Comparison of ENCODE assay signal across 24 cellular contexts in genomic region chr11:1440066-1440465, GRCh38. TPM values are rescaled to one million over a fixed set of nuclear protein-coding genes. Genes with fewer than 3 reads are reported as not detected.
A peak's percentile ranks its signal among the peaks of the same experiment; 100 is the strongest.
DNase-seq lines count a peak whose midpoint lies in the region; ATAC-seq, FAIRE-seq and TF ChIP-seq lines count a peak whose summit lies in the region.
"Had no signal": no experiment of that assay in that cellular context is flagged by ENCODE, and none has a peak within 500 bp of the region (broad histone marks: within the 10 kb centered on the region; RNA-seq: fewer than 3 reads in every experiment).

No MANE protein-coding gene starts in this region.

- DNase-seq in H1 (ENCODE audit: low read depth in 1 of 2, low spot score in 2 of 2) (no peak), mesenchymal stem cell (no peak), A172 (ENCODE audit: low spot score) (no peak), heart left ventricle (no peak), DMS53 treated with DMSO at 0.1 percent for 48 hours (lab: John Stamatoyannopoulos, UW; ENCODE audit: unreplicated experiment) (no peak)
- DNase-seq: ACHN; BE2C; C1 segment of cervical spinal cord; CD4-positive, alpha-beta memory T cell; CD4-positive, CD25-positive, alpha-beta regulatory T cell; CD8-positive, alpha-beta memory T cell; COR-L47; DMS 273 treated with DMSO at 0.1 percent for 48 hours; DMS153; DMS53; DMS79 treated with DMSO at 0.1 percent for 48 hours; GF-D8 had no signal

- no peak overlapping the region for H3K18ac ChIP-seq in H1 (ENCODE audit: extremely low read depth, low read length)
- no peak overlapping the region for H3K18ac ChIP-seq in mesenchymal stem cell (ENCODE audit: low read depth in 1 of 2, low read length in 2 of 2)

- H3K4me3 ChIP-seq in BLaER1 = no peak overlapping the region
- no peak overlapping the region for H3K4me3 ChIP-seq in H1 (ENCODE audit: extremely low read depth in 1 of 4, insufficient read depth in 2 of 4, low read depth in 3 of 4, low read length in 4 of 4)
- no peak overlapping the region for H3K4me3 ChIP-seq in mesenchymal stem cell (ENCODE audit: insufficient read depth in 1 of 2, low read depth in 1 of 2, low read length in 2 of 2)
- no peak overlapping the region for H3K4me3 ChIP-seq in heart left ventricle

- H4K91ac ChIP-seq in H1 (replicated peaks; ENCODE audit: insufficient read length, low read length) = no peak overlapping the region
- peak overlapping the region; percentile 4 for H4K91ac ChIP-seq in mesenchymal stem cell (ENCODE audit: low read length)

- no peak for TF ChIP-seq EP300 in H1 (IDR thresholded peaks at IDR 0.05; ENCODE audit: borderline replicate concordance in 1 of 2, low read depth in 2 of 2, low read length in 2 of 2)

- no peak overlapping the region for H2BK120ac ChIP-seq in H1 (replicated peaks; ENCODE audit: low read depth, low read length)
- H2BK120ac ChIP-seq in mesenchymal stem cell (ENCODE audit: low read depth, low read length) = no peak overlapping the region

- H3K14ac ChIP-seq in H1 (ENCODE audit: insufficient read length) (no peak overlapping the region), mesenchymal stem cell (ENCODE audit: low read length in 2 of 2) (peak overlapping the region in 1 of 2 experiments; percentile 48)

- H3K4ac ChIP-seq in H1 (replicated peaks; ENCODE audit: insufficient read length, low read depth, low read length) (no peak overlapping the region), mesenchymal stem cell (ENCODE audit: low read depth in 1 of 2, low read length in 2 of 2) (peak overlapping the region in 1 of 2 experiments; percentile 51)

- H2BK12ac ChIP-seq in H1 (ENCODE audit: low read depth, low read length) (no peak overlapping the region), mesenchymal stem cell (ENCODE audit: low read length in 2 of 2) (peak overlapping the region in 1 of 2 experiments; percentile 32)

- no peak overlapping the region for H2BK5ac ChIP-seq in H1 (ENCODE audit: low read depth, low read length)
- H2BK5ac ChIP-seq in mesenchymal stem cell (ENCODE audit: low read depth, low read length, poor library complexity, severe bottlenecking) = no peak overlapping the region

- intact Hi-C loops in heart left ventricle (cut with DNase I) = no loop called here

- H4K20me1 ChIP-seq in BLaER1 = 0 out of 2 replicates have a peak, but pooled peaks cover 12% of the 10 kb centered on the region
- peaks cover 6 to 18% of the 10 kb centered on the region in 2 experiments for H4K20me1 ChIP-seq in H1 (replicated peaks in 1 of 2; ENCODE audit: control insufficient read depth in 1 of 2, insufficient read depth in 2 of 2, low read length in 2 of 2)

- no peaks in the 10 kb centered on the region for H3K27me3 ChIP-seq in BLaER1
- H3K27me3 ChIP-seq in H1 (replicated peaks in 1 of 4; ENCODE audit: control insufficient read depth in 3 of 4, extremely low read depth in 1 of 4, insufficient read depth in 3 of 4, low read length in 3 of 4) = no peaks in the 10 kb centered on the region
- peaks cover 6 to 12% of the 10 kb centered on the region in 2 experiments for H3K27me3 ChIP-seq in mesenchymal stem cell (ENCODE audit: control insufficient read depth in 1 of 2, insufficient read depth in 1 of 2, low read length in 2 of 2)
- H3K27me3 ChIP-seq in heart left ventricle = peaks cover 0 to 5% (median 0%) of the 10 kb centered on the region in 9 donors
- H3K27me3 ChIP-seq: BE2C had no signal

- no peak overlapping the region for H2BK20ac ChIP-seq in H1 (ENCODE audit: low read length)

- H4K5ac ChIP-seq in H1 (ENCODE audit: insufficient read length, low read depth, low read length) = no peak overlapping the region

- no peaks in the 10 kb centered on the region for H3K79me2 ChIP-seq in H1 (ENCODE audit: control insufficient read depth in 1 of 2, insufficient read depth in 2 of 2, low read length in 2 of 2)

- CTCF ChIA-PET in H1 (lab: Charles Lee; ENCODE audit: partially characterized antibody) = interaction anchor here (0.8 to 0.9 kb wide), 2 partner anchors 19 to 31 kb away, joined by 3 read pairs; no protein-coding TSS in a partner anchor

- WGBS in H1 (ENCODE audit: extremely low coverage in 1 of 2, insufficient coverage in 1 of 2, insufficient read length in 1 of 2, insufficient replicate concordance in 2 of 2, low coverage in 1 of 2, low lambda C conversion rate in 2 of 2, missing lambda C conversion rate in 1 of 2), 2 experiments = 93% methylated on average over 9 of the region's 11 CpGs; no CpG with 5 or more reads in 1 of the 2 experiments
- 80% methylated on average over 11 of the region's 11 CpGs for WGBS in mesenchymal stem cell
- WGBS in heart left ventricle, 4 donors = 77 to 87% (median 85%) methylated on average over 7 to 11 of the region's 11 CpGs

- no peak for ATAC-seq in heart left ventricle

- H3K27ac ChIP-seq in BLaER1 (0 out of 2 replicates have a peak overlapping the region, but pooled peaks have one; percentile 9), H1 (ENCODE audit: low read depth, low read length) (no peak overlapping the region), mesenchymal stem cell (ENCODE audit: low read length, poor library complexity, severe bottlenecking) (no peak overlapping the region), heart left ventricle (no peak overlapping the region)
- H3K27ac ChIP-seq: 22Rv1 had no signal

- H2AFZ ChIP-seq in H1 (ENCODE audit: low read length) = no peak overlapping the region
- H2AFZ ChIP-seq in mesenchymal stem cell (ENCODE audit: low read depth, low read length) = no peak overlapping the region

- TF ChIP-seq CTCF in H1 (IDR thresholded peaks at IDR 0.05; ENCODE audit: control extremely low read depth in 1 of 3, insufficient read depth in 1 of 3, low read depth in 1 of 3, low read length in 3 of 3) (no peak), heart left ventricle (IDR thresholded peaks at IDR 0.05) (no peak)

- H3K4me2 ChIP-seq in BLaER1 (peak overlapping the region; percentile 62), H1 (ENCODE audit: insufficient read depth in 1 of 2, low read depth in 2 of 2, low read length in 2 of 2) (no peak overlapping the region), mesenchymal stem cell (ENCODE audit: low read length, poor library complexity, severe bottlenecking) (no peak overlapping the region)

- H3K4me1 ChIP-seq in BLaER1 (peaks cover 35% of the 10 kb centered on the region), H1 (replicated peaks in 1 of 4; ENCODE audit: control insufficient read depth in 3 of 4, insufficient read depth in 4 of 4, low read length in 3 of 4) (peaks cover 0 to 16% (median 9%) of the 10 kb centered on the region in 4 experiments; a peak in 6 of 7 replicates), mesenchymal stem cell (ENCODE audit: control insufficient read depth, insufficient read depth, low read depth, low read length) (peaks cover 18% of the 10 kb centered on the region), heart left ventricle (peaks cover 0 to 37% (median 11%) of the 10 kb centered on the region in 12 donors)

- H3K9ac ChIP-seq in BLaER1 = 0 out of 2 replicates have a peak overlapping the region, but pooled peaks have one; percentile 15
- H3K9ac ChIP-seq in H1 (replicated peaks in 1 of 4; ENCODE audit: extremely low read depth in 1 of 4, low read depth in 3 of 4, low read length in 3 of 4) = no peak overlapping the region
- no peak overlapping the region for H3K9ac ChIP-seq in mesenchymal stem cell (ENCODE audit: low read length)

- H3K36me3 ChIP-seq in BLaER1 = no peaks in the 10 kb centered on the region
- peaks cover 0 to 14% (median 2%) of the 10 kb centered on the region in 4 experiments; a peak in 4 of 8 replicates for H3K36me3 ChIP-seq in H1 (ENCODE audit: control insufficient read depth in 2 of 4, insufficient read depth in 4 of 4, low read length in 3 of 4)
- no peaks in the 10 kb centered on the region for H3K36me3 ChIP-seq in mesenchymal stem cell (ENCODE audit: control insufficient read depth in 1 of 2, insufficient read depth in 2 of 2, low read depth in 1 of 2, low read length in 2 of 2)
- no peaks in the 10 kb centered on the region for H3K36me3 ChIP-seq in heart left ventricle
- H3K36me3 ChIP-seq: BE2C had no signal

- H3K9me3 ChIP-seq in BLaER1 = no peaks in the 10 kb centered on the region
- no peaks in the 10 kb centered on the region for H3K9me3 ChIP-seq in H1 (ENCODE audit: insufficient read depth in 2 of 2, low read depth in 1 of 2, low read length in 1 of 2)
- no peaks in the 10 kb centered on the region for H3K9me3 ChIP-seq in mesenchymal stem cell (ENCODE audit: control insufficient read depth, low read length)
- H3K9me3 ChIP-seq in heart left ventricle = no peaks in the 10 kb centered on the region
- H3K9me3 ChIP-seq: BE2C had no signal

- H3K23me2 ChIP-seq in H1 (ENCODE audit: low read depth, low read length) = no peaks in the 10 kb centered on the region

- H3K23ac ChIP-seq in H1 (ENCODE audit: insufficient read length) (no peak overlapping the region), mesenchymal stem cell (ENCODE audit: low read length in 2 of 2) (no peak overlapping the region)

- H4K8ac ChIP-seq in H1 (ENCODE audit: extremely low read depth, insufficient read depth, low read length) (peak overlapping the region; percentile 35; the same call in 1 of the 2 replicates), mesenchymal stem cell (ENCODE audit: low read length) (no peak overlapping the region)

- no peak overlapping the region for H2BK15ac ChIP-seq in H1 (ENCODE audit: low read length)
- H2BK15ac ChIP-seq in mesenchymal stem cell (ENCODE audit: low read depth, poor library complexity, severe bottlenecking) = no peak overlapping the region

- no peak for FAIRE-seq in H1 (lab: Jason Lieb, UNC)
- FAIRE-seq: A204.1, G401.6, GM12891, GM19239 had no signal

- POLR2A ChIA-PET in H1 (lab: Charles Lee; ENCODE audit: partially characterized antibody) = no interaction called here

- H2AK5ac ChIP-seq in H1 (ENCODE audit: low read depth, low read length) (no peak overlapping the region), mesenchymal stem cell (ENCODE audit: low read length, severe bottlenecking) (no peak overlapping the region)

- no peak for TF ChIP-seq POLR2A in H1 (IDR thresholded peaks at IDR 0.05; ENCODE audit: control extremely low read depth in 1 of 2, low read depth in 2 of 2, low read length in 2 of 2)
- no peak for TF ChIP-seq POLR2A in heart left ventricle (IDR thresholded peaks at IDR 0.05)

- no peak for TF ChIP-seq RAD21 in H1 (IDR thresholded peaks at IDR 0.05 in 1 of 2, conservative IDR thresholded peaks at IDR 0.05 in 1 of 2; ENCODE audit: low read depth in 2 of 2, low read length in 2 of 2)

- H3K79me1 ChIP-seq in H1 (ENCODE audit: low read depth, low read length) = no peaks in the 10 kb centered on the region; the same call in 1 of the 2 replicates
- no peaks in the 10 kb centered on the region for H3K79me1 ChIP-seq in mesenchymal stem cell (replicated peaks; ENCODE audit: low read length, poor library complexity, severe bottlenecking)

- H3K56ac ChIP-seq in H1 (replicated peaks; ENCODE audit: insufficient read length, low read depth, low read length) = no peak overlapping the region

RNA-seq across cellular contexts. Expression of gene MOB2, which starts 46.5 kb away (rescaled TPM):
- 18.3 and 18.6 TPM in 2 replicates for total RNA-seq in H1 (2021; fragmentation: NEBNext Ultra II Directional; extraction: Animal tissue kit (Norgen Biotek cat#: 25700))
- 28.2 and 28.5 TPM in 2 replicates for polyA plus RNA-seq in H1 (2011; rRNA removed)
- 37.2 TPM for polyA plus RNA-seq in H1 (2011; cell fraction: cytosol; rRNA removed)
- 34.8 TPM for polyA plus RNA-seq in H1 (2011; cell fraction: nucleus; rRNA removed)
- polyA plus RNA-seq in H1 (2012, experiment 1 of 2) = 15.1 to 24.8 TPM (median 22.8 TPM) in 4 replicates
- polyA plus RNA-seq in H1 (2012, experiment 2 of 2) = 22.6 TPM
- 9.6 TPM for polyA plus RNA-seq in H1 (2013, experiment 1 of 2)
- 9.7 TPM for polyA plus RNA-seq in H1 (2013, experiment 2 of 2)
- polyA minus RNA-seq in H1 (2011; rRNA and poly(A)+ RNA removed) = 33.6 and 38.3 TPM in 2 replicates
- polyA minus RNA-seq in H1 (2011; cell fraction: cytosol; rRNA and poly(A)+ RNA removed) = 17.2 TPM
- polyA minus RNA-seq in H1 (2011; cell fraction: nucleus; rRNA and poly(A)+ RNA removed) = 14.7 TPM
- polyA plus RNA-seq in mesenchymal stem cell (2013, experiment 1 of 2) = 10.6 TPM
- polyA plus RNA-seq in mesenchymal stem cell (2013, experiment 2 of 2) = 10.7 TPM
- total RNA-seq in A172 (2014; rRNA removed; shearing (Covaris generic)) = 22.4 and 25.8 TPM in 2 replicates
- 10 to 100 TPM; 35.5 to 53.7 (median 44.7) TPM for total RNA-seq in heart left ventricle
- 10 to 100 TPM; 27.4 to 61.1 TPM for polyA plus RNA-seq in heart left ventricle

RNA-seq across cellular contexts. Expression of gene BRSK2, which starts 50.3 kb away (rescaled TPM):
- total RNA-seq in H1 (2021; fragmentation: NEBNext Ultra II Directional; extraction: Animal tissue kit (Norgen Biotek cat#: 25700)) = 26.2 and 27.1 TPM in 2 replicates
- 17.3 and 23.9 TPM in 2 replicates for polyA plus RNA-seq in H1 (2011; rRNA removed)
- polyA plus RNA-seq in H1 (2011; cell fraction: cytosol; rRNA removed) = 18.7 TPM
- 79.9 TPM for polyA plus RNA-seq in H1 (2011; cell fraction: nucleus; rRNA removed)
- polyA plus RNA-seq in H1 (2012, experiment 1 of 2) = 19.0 to 31.0 TPM (median 27.3 TPM) in 4 replicates
- polyA plus RNA-seq in H1 (2012, experiment 2 of 2) = 18.0 TPM
- polyA plus RNA-seq in H1 (2013, experiment 1 of 2) = 27.0 TPM
- 24.6 TPM for polyA plus RNA-seq in H1 (2013, experiment 2 of 2)
- polyA minus RNA-seq in H1 (2011; rRNA and poly(A)+ RNA removed) = 6.4 and 6.5 TPM in 2 replicates
- 10.0 TPM for polyA minus RNA-seq in H1 (2011; cell fraction: cytosol; rRNA and poly(A)+ RNA removed)
- 18.1 TPM for polyA minus RNA-seq in H1 (2011; cell fraction: nucleus; rRNA and poly(A)+ RNA removed)
- 1.2 TPM for polyA plus RNA-seq in mesenchymal stem cell (2013, experiment 1 of 2)
- polyA plus RNA-seq in mesenchymal stem cell (2013, experiment 2 of 2) = 0.77 TPM
- 8.6 and 13.0 TPM in 2 replicates for total RNA-seq in A172 (2014; rRNA removed; shearing (Covaris generic))
- under 1 TPM in 8 of 9 donors, not detected in 1; 0.16 to 0.85 (median 0.61) TPM for total RNA-seq in heart left ventricle
- 1 to 10 TPM in 1 of 2 donors, under 1 TPM in 1; 0.26 to 1.3 TPM for polyA plus RNA-seq in heart left ventricle
- polyA plus RNA-seq: CD14-positive monocyte had no signal
